ENCODE assay signal across 9 cellular contexts in the genomic region with DNA sequence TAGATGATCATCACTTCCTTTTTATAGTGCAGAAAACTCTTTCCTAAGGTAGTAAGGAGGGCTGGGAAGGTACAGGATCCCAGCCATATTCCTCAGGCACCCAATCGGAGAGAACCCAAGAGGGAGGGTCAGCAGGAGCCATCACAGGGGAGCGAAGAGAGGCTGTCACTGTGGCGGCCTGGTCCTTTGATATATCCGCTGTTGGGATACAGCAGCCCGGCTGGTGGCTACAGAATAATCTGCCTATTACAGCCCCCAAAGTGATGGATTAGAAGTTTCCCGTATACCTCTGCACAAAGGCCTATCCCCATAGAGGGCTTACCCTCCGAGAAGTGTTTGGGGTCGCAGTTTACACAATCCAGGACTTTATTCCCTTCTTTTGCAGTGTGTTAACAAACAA. TPM values are rescaled to one million over a fixed set of nuclear protein-coding genes. Genes with fewer than 3 reads are reported as not detected.
DNase-seq lines count a peak whose midpoint lies in the region; ATAC-seq, FAIRE-seq and TF ChIP-seq lines count a peak whose summit lies in the region.
"Had no signal": no experiment of that assay in that cellular context is flagged by ENCODE, and none has a peak within 500 bp of the region (broad histone marks: within the 10 kb centered on the region; RNA-seq: fewer than 3 reads in every experiment).

No MANE protein-coding gene starts in this region.

- H3K27me3 ChIP-seq in pancreas = no peaks in the 10 kb centered on the region

- TF ChIP-seq CTCF in LNCaP clone FGC (IDR thresholded peaks at IDR 0.05; ENCODE audit: control insufficient read depth, extremely low read depth, insufficient read depth) (no peak), pancreas (IDR thresholded peaks at IDR 0.05) (no peak)

- no peaks in the 10 kb centered on the region for H3K36me3 ChIP-seq in pancreas

- H3K9me3 Mint-ChIP-seq in effector memory CD8-positive, alpha-beta T cell = no peaks in the 10 kb centered on the region

- H3K4me1 Mint-ChIP-seq in effector memory CD8-positive, alpha-beta T cell (ENCODE audit: low read depth in 2 of 2) = peaks cover 26 to 29% of the 10 kb centered on the region in 2 donors

- DNase-seq in LNCaP clone FGC (ENCODE audit: low read depth) (no peak), pancreas (no peak), globus pallidus (ENCODE audit: low spot score) (no peak), mesenteric fat pad (ENCODE audit: low spot score) (no peak)
- no peak for DNase-seq in effector memory CD8-positive, alpha-beta T cell
- DNase-seq in activated CD4-positive, CD25-positive, alpha-beta regulatory T cell (lab: John Stamatoyannopoulos, UW) = no peak

- peaks cover 0 to 6% (median 4%) of the 10 kb centered on the region in 3 donors for H3K4me1 ChIP-seq in pancreas

- peak; percentile 9 for ATAC-seq in GM18867 (IDR thresholded peaks at IDR 0.05; ENCODE audit: unreplicated experiment)
- no peak for ATAC-seq in effector memory CD8-positive, alpha-beta T cell (replicated peaks)
- peak in 3 of 4 donors; percentile 2 to 4 (median 2) for ATAC-seq in pancreas
- ATAC-seq in GM18498 (IDR thresholded peaks at IDR 0.05; ENCODE audit: unreplicated experiment) = no peak

- H3K27ac ChIP-seq in pancreas = no peak overlapping the region

- H3K9me3 ChIP-seq in pancreas = no peaks in the 10 kb centered on the region

- H3K4me3 Mint-ChIP-seq in effector memory CD8-positive, alpha-beta T cell = peak overlapping the region; percentile 87 to 91

- no peaks in the 10 kb centered on the region for H3K27me3 Mint-ChIP-seq in effector memory CD8-positive, alpha-beta T cell

- 44 to 48% methylated on average over 8 of the region's 8 CpGs for WGBS in pancreas, 2 donors

- FAIRE-seq in pancreas (lab: Jason Lieb, UNC) = no peak

- H3K4me3 ChIP-seq in LNCaP clone FGC (ENCODE audit: low read depth, low read length) (peak overlapping the region; percentile 73), pancreas (peak overlapping the region in 1 of 4 donors; percentile 87)

- peaks cover 56% of the 10 kb centered on the region for H3K36me3 Mint-ChIP-seq in effector memory CD8-positive, alpha-beta T cell (ENCODE audit: insufficient read depth)

- peak overlapping the region; percentile 99 for H3K27ac Mint-ChIP-seq in effector memory CD8-positive, alpha-beta T cell

- intact Hi-C loops in pancreas (cut with DNase I) = no loop called here

RNA-seq across cellular contexts. Expression of gene OR4D9, which starts 48.5 kb away (rescaled TPM):
- total RNA-seq in pancreas (not detected), mesenteric fat pad (not detected)
- not detected for polyA plus RNA-seq in pancreas
- total RNA-seq: HT1080 had no signal

RNA-seq across cellular contexts. Expression of gene OSBP, which starts 55.7 kb away (rescaled TPM):
- total RNA-seq in pancreas (10 to 100 TPM; 32.8 to 39.7 (median 35.8) TPM), mesenteric fat pad (39.8 TPM)
- 10 to 100 TPM; 12.4 to 23.5 TPM for polyA plus RNA-seq in pancreas

RNA-seq across cellular contexts. Expression of gene OR4D11, which starts 56.5 kb away (rescaled TPM):
- not detected for total RNA-seq in pancreas
- polyA plus RNA-seq in pancreas = not detected
- total RNA-seq in mesenteric fat pad = not detected
- total RNA-seq: HT1080 had no signal

Comparison
In these comparisons a context has a peak if more than half of its experiments do, and no peak if none do; other contexts are left out.
1. ATAC-seq: peak in GM18867 (single experiment) and pancreas (3 of 4); none in effector memory CD8-positive, alpha-beta T cell (single experiment) and GM18498 (single experiment).